In the genomic region with DNA sequence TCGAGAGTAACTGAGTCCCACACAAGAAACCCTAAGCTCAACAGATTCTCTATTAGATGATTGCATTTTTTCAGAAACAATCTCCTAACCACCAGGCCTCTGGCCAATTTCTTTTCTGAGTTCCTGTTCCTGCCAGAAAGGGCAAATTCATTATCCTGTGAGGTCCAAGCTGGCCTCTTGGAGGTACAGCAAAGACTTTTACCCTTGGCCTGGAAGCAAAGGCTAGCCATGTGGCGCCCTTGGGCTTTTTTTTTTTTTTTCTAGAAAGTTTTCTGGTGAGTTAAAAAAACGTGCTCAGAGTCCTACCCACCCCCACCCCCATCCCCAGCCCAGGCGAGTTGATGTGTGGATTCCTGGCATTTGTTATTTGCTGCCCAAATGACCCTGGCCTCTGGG, we compare ENCODE assay signal across 8 cellular contexts. TPM values are rescaled to one million over a fixed set of nuclear protein-coding genes. Genes with fewer than 3 reads are reported as not detected.
DNase-seq lines count a peak whose midpoint lies in the region; ATAC-seq and TF ChIP-seq lines count a peak whose summit lies in the region.

No MANE protein-coding gene starts in this region.

- H2BK120ac ChIP-seq in mesenchymal stem cell (ENCODE audit: low read depth, low read length): peak overlapping the region; percentile 92

- DNase-seq in SJCRH30 (peak; percentile 51 to 67), mesenchymal stem cell (peak; percentile 86), tibial artery (peak in 1 of 2 donors; percentile 26)

- no peak for TF ChIP-seq CTCF in tibial artery (IDR thresholded peaks at IDR 0.05)

- H3K27ac ChIP-seq in SJCRH30 (peak overlapping the region; percentile 91), ectodermal cell (ENCODE audit: insufficient read depth, low read depth, low read length, poor library complexity, severe bottlenecking) (peak overlapping the region; percentile 98), mesenchymal stem cell (ENCODE audit: low read length, poor library complexity, severe bottlenecking) (peak overlapping the region; percentile 98), tibial artery (peak overlapping the region; percentile 85 to 96)

- no peak overlapping the region for H4K91ac ChIP-seq in mesenchymal stem cell (ENCODE audit: low read length)

- peaks cover under 1% of the 10 kb centered on the region for H3K9me3 ChIP-seq in ES-I3 (ENCODE audit: control insufficient read depth, insufficient read depth, low read length)
- H3K9me3 ChIP-seq in SJCRH30 (replicated peaks): no peaks in the 10 kb centered on the region
- no peaks in the 10 kb centered on the region for H3K9me3 ChIP-seq in ectodermal cell (ENCODE audit: control insufficient read depth, low read length)
- no peaks in the 10 kb centered on the region for H3K9me3 ChIP-seq in mesenchymal stem cell (ENCODE audit: control insufficient read depth, low read length)
- no peaks in the 10 kb centered on the region for H3K9me3 ChIP-seq in tibial artery

- WGBS in ectodermal cell, 2 experiments: 14 to 38% methylated on average over 2 to 4 of the region's 4 CpGs
- 7% methylated on average over 3 of the region's 4 CpGs for WGBS in mesenchymal stem cell

- H3K23ac ChIP-seq in mesenchymal stem cell (ENCODE audit: low read length in 2 of 2): no peak overlapping the region

- H2BK12ac ChIP-seq in mesenchymal stem cell (ENCODE audit: low read length in 2 of 2): no peak overlapping the region

- H2BK5ac ChIP-seq in mesenchymal stem cell (ENCODE audit: low read depth, low read length, poor library complexity, severe bottlenecking): peak overlapping the region; percentile 98

- H3K9ac ChIP-seq in ES-I3 (ENCODE audit: low read depth, low read length): peak overlapping the region; percentile 62
- peak overlapping the region; percentile 93 for H3K9ac ChIP-seq in mesenchymal stem cell (ENCODE audit: low read length)

- peak overlapping the region in 1 of 2 experiments; percentile 99 for H3K18ac ChIP-seq in mesenchymal stem cell (ENCODE audit: low read depth in 1 of 2, low read length in 2 of 2)

- H3K79me1 ChIP-seq in mesenchymal stem cell (replicated peaks; ENCODE audit: low read length, poor library complexity, severe bottlenecking): no peaks in the 10 kb centered on the region

- H2AK5ac ChIP-seq in mesenchymal stem cell (ENCODE audit: low read length, severe bottlenecking): no peak overlapping the region

- peak overlapping the region; percentile 10 for H3K4me2 ChIP-seq in mesenchymal stem cell (ENCODE audit: low read length, poor library complexity, severe bottlenecking)

- H3K4me3 ChIP-seq in SJCRH30 (peak overlapping the region; percentile 45), ectodermal cell (ENCODE audit: insufficient read depth, low read depth, low read length) (peak overlapping the region; percentile 0), mesenchymal stem cell (ENCODE audit: insufficient read depth in 1 of 2, low read depth in 1 of 2, low read length in 2 of 2) (peak overlapping the region in 1 of 2 experiments; percentile 62), tibial artery (peak overlapping the region; percentile 40 to 49)

- peak; percentile 16 for ATAC-seq in HG02678 (IDR thresholded peaks at IDR 0.05; ENCODE audit: unreplicated experiment)
- ATAC-seq in GM21737 (IDR thresholded peaks at IDR 0.05; ENCODE audit: unreplicated experiment): no peak
- ATAC-seq in HG03097 (IDR thresholded peaks at IDR 0.05; ENCODE audit: low FRiP score, unreplicated experiment): no peak

- H3K36me3 ChIP-seq in ES-I3 (ENCODE audit: insufficient read depth, low read length): no peaks in the 10 kb centered on the region
- H3K36me3 ChIP-seq in SJCRH30: no peaks in the 10 kb centered on the region
- no peaks in the 10 kb centered on the region for H3K36me3 ChIP-seq in ectodermal cell (ENCODE audit: control insufficient read depth, insufficient read depth, low read length)
- no peaks in the 10 kb centered on the region for H3K36me3 ChIP-seq in mesenchymal stem cell (ENCODE audit: control insufficient read depth in 1 of 2, insufficient read depth in 2 of 2, low read depth in 1 of 2, low read length in 2 of 2)
- H3K36me3 ChIP-seq in tibial artery: no peaks in the 10 kb centered on the region

- H2BK15ac ChIP-seq in mesenchymal stem cell (ENCODE audit: low read depth, poor library complexity, severe bottlenecking): no peak overlapping the region

- H2AFZ ChIP-seq in mesenchymal stem cell (ENCODE audit: low read depth, low read length): no peak overlapping the region

- no peak overlapping the region for H3K14ac ChIP-seq in mesenchymal stem cell (ENCODE audit: low read length in 2 of 2)

- intact Hi-C loops in tibial artery (cut with DNase I; ENCODE audit: low total_unique reads): loop anchor here (2.0 to 5.0 kb wide), 2 partner anchors 59 to 1507 kb away; partner anchors contain the start of gene EEF1A1

- H3K4me1 ChIP-seq in ES-I3 (ENCODE audit: insufficient read depth, low read length): peaks cover 36% of the 10 kb centered on the region
- peaks cover 16% of the 10 kb centered on the region for H3K4me1 ChIP-seq in SJCRH30
- H3K4me1 ChIP-seq in ectodermal cell (ENCODE audit: control insufficient read depth, insufficient read depth, low read length): peaks cover 18% of the 10 kb centered on the region
- H3K4me1 ChIP-seq in mesenchymal stem cell (ENCODE audit: control insufficient read depth, insufficient read depth, low read depth, low read length): peaks cover 10% of the 10 kb centered on the region
- peaks cover 0 to 26% (median 16%) of the 10 kb centered on the region in 4 donors for H3K4me1 ChIP-seq in tibial artery

- H4K8ac ChIP-seq in mesenchymal stem cell (ENCODE audit: low read length): no peak overlapping the region

- no peak overlapping the region for H3K4ac ChIP-seq in mesenchymal stem cell (ENCODE audit: low read depth in 1 of 2, low read length in 2 of 2)

- no peaks in the 10 kb centered on the region for H3K27me3 ChIP-seq in SJCRH30
- no peaks in the 10 kb centered on the region for H3K27me3 ChIP-seq in ectodermal cell (ENCODE audit: control insufficient read depth, insufficient read depth, low read length, poor library complexity, severe bottlenecking)
- H3K27me3 ChIP-seq in mesenchymal stem cell (ENCODE audit: control insufficient read depth in 1 of 2, insufficient read depth in 1 of 2, low read length in 2 of 2): no peaks in the 10 kb centered on the region
- no peaks in the 10 kb centered on the region for H3K27me3 ChIP-seq in tibial artery

RNA-seq across cellular contexts. Expression of gene EEF1A1, which starts 59.0 kb away (rescaled TPM):
- total RNA-seq in SJCRH30 (2014; rRNA removed; shearing (Covaris generic)): 14,252 and 14,593 TPM in 2 replicates
- 12,851 TPM for polyA plus RNA-seq in ectodermal cell (2013, experiment 1 of 4)
- polyA plus RNA-seq in ectodermal cell (2013, experiment 2 of 4): 12,629 TPM
- 9,874 TPM for polyA plus RNA-seq in ectodermal cell (2013, experiment 3 of 4)
- polyA plus RNA-seq in ectodermal cell (2013, experiment 4 of 4): 10,984 TPM
- polyA plus RNA-seq in mesenchymal stem cell (2013, experiment 1 of 2): 14,204 TPM
- 14,628 TPM for polyA plus RNA-seq in mesenchymal stem cell (2013, experiment 2 of 2)
